ENCODE assay signal across 16 cellular contexts in genomic region chr4:183738081-183738673, GRCh38.
DNase-seq lines count a peak whose midpoint lies in the region; ATAC-seq and TF ChIP-seq lines count a peak whose summit lies in the region.
"Had no signal": no experiment of that assay in that cellular context is flagged by ENCODE, and none has a peak within 500 bp of the region (broad histone marks: within the 10 kb centered on the region; RNA-seq: fewer than 3 reads in every experiment).

No MANE protein-coding gene starts in this region.

- no peaks in the 10 kb centered on the region for H3K36me3 ChIP-seq in mammary epithelial cell (ENCODE audit: insufficient read depth, low read length)

- 2% methylated on average over 10 of the region's 10 CpGs for WGBS in mammary epithelial cell (ENCODE audit: low coverage, missing lambda C conversion rate)

- H4K20me1 ChIP-seq in mammary epithelial cell (ENCODE audit: insufficient read depth, low read length) = no peaks in the 10 kb centered on the region

- H3K4me1 Mint-ChIP-seq in mesothelial cell of epicardium = peaks cover 7% of the 10 kb centered on the region
- H3K4me1 Mint-ChIP-seq in activated CD8-positive, alpha-beta T cell treated with anti-CD3 and anti-CD28 coated beads for 36 hours (ENCODE audit: low read depth) = no peaks in the 10 kb centered on the region
- H3K4me1 Mint-ChIP-seq: activated CD8-positive, alpha-beta memory T cell treated with anti-CD3 and anti-CD28 coated beads, Interleukin-2, amount 10 ng/mL, durations not matched to agents 7 days and 5 days; H9; stimulated activated naive B cell treated with anti-CD40 and anti-IgM and Interleukin-4, amounts not matched to agents 10 μg/mL and 1 μg/mL and 100 μg/mL, for 72 hours had no signal

- no peaks in the 10 kb centered on the region for H3K27me3 ChIP-seq in mammary epithelial cell (ENCODE audit: insufficient read depth, low read length)

- H3K4me1 ChIP-seq in mammary epithelial cell (ENCODE audit: insufficient read depth, low read length) = peaks cover 15% of the 10 kb centered on the region

- peak overlapping the region; percentile 92 for H3K27ac ChIP-seq in mammary epithelial cell (ENCODE audit: insufficient read depth, low read depth, low read length)
- H3K27ac ChIP-seq: skin epidermis had no signal

- TF ChIP-seq CTCF in GM12865 (IDR thresholded peaks at IDR 0.05; ENCODE audit: insufficient read depth, low read depth, low read length, missing control alignments) = no peak
- no peak for TF ChIP-seq CTCF in mammary epithelial cell (conservative IDR thresholded peaks at IDR 0.05 in 1 of 2, IDR thresholded peaks at IDR 0.05 in 1 of 2; ENCODE audit: extremely low read depth in 1 of 2, insufficient read depth in 1 of 2, low read depth in 1 of 2, low read length in 2 of 2)
- no peak for TF ChIP-seq CTCF in mesothelial cell of epicardium (IDR thresholded peaks at IDR 0.05; ENCODE audit: unreplicated experiment)
- TF ChIP-seq CTCF in activated CD8-positive, alpha-beta T cell treated with anti-CD3 and anti-CD28 coated beads for 36 hours (IDR thresholded peaks at IDR 0.05) = no peak

- no peaks in the 10 kb centered on the region for H3K36me3 Mint-ChIP-seq in mesothelial cell of epicardium
- no peaks in the 10 kb centered on the region for H3K36me3 Mint-ChIP-seq in activated CD8-positive, alpha-beta T cell treated with anti-CD3 and anti-CD28 coated beads for 36 hours (ENCODE audit: low read depth)
- H3K36me3 Mint-ChIP-seq: activated CD8-positive, alpha-beta memory T cell treated with anti-CD3 and anti-CD28 coated beads, Interleukin-2, amount 10 ng/mL, durations not matched to agents 7 days and 5 days; stimulated activated naive B cell treated with anti-CD40 and anti-IgM and Interleukin-4, amounts not matched to agents 10 μg/mL and 1 μg/mL and 100 μg/mL, for 72 hours had no signal

- H3K79me2 ChIP-seq in mammary epithelial cell (ENCODE audit: insufficient read depth, low read length) = no peaks in the 10 kb centered on the region

- ATAC-seq in HG03025 (IDR thresholded peaks at IDR 0.05; ENCODE audit: low FRiP score, unreplicated experiment) (peak; percentile 80), GM19351 (IDR thresholded peaks at IDR 0.05; ENCODE audit: unreplicated experiment) (no peak)
- no peak for ATAC-seq in activated CD8-positive, alpha-beta T cell treated with anti-CD3 and anti-CD28 coated beads for 36 hours
- ATAC-seq: activated CD8-positive, alpha-beta memory T cell treated with anti-CD3 and anti-CD28 coated beads, Interleukin-2, amount 10 ng/mL, durations not matched to agents 7 days and 5 days; stimulated activated naive B cell treated with anti-CD40 and anti-IgM and Interleukin-4, amounts not matched to agents 10 μg/mL and 1 μg/mL and 100 μg/mL, for 72 hours had no signal

- H3K4me2 ChIP-seq in mammary epithelial cell (ENCODE audit: insufficient read depth, low read depth, low read length) = peak overlapping the region; percentile 74

- in situ Hi-C loops in mammary epithelial cell (cut with MboI; ENCODE audit: low sequenced_read_pairs in 2 of 2) = no loop called here

- BruUV-seq in mammary epithelial cell (replicated peaks; lab: Mats Ljungman, UMichigan) = no TSS peak

- peak; percentile 17 for DNase-seq in GM12865 (ENCODE audit: low read depth)
- peak; percentile 92 for DNase-seq in mammary epithelial cell
- no peak for DNase-seq in mesothelial cell of epicardium (ENCODE audit: low spot score in 2 of 2, unreplicated experiment in 2 of 2)
- DNase-seq in SK-N-DZ (ENCODE audit: low spot score) = no peak
- DNase-seq in occipital lobe (lab: John Stamatoyannopoulos, UW) = no peak
- no peak for DNase-seq in activated CD8-positive, alpha-beta T cell treated with anti-CD3 and anti-CD28 coated beads for 36 hours
- DNase-seq: activated CD4-positive, CD25-positive, alpha-beta regulatory T cell; activated CD8-positive, alpha-beta memory T cell treated with anti-CD3 and anti-CD28 coated beads, Interleukin-2, amount 10 ng/mL, durations not matched to agents 7 days and 5 days; activated naive CD4-positive, alpha-beta T cell treated with anti-CD3 and anti-CD28 coated beads for 36 hours; H9; mesendoderm; NCI-H146; stimulated activated naive B cell treated with anti-CD40 and anti-IgM and Interleukin-4, amounts not matched to agents 10 μg/mL and 1 μg/mL and 100 μg/mL, for 72 hours had no signal

- intact Hi-C loops in mammary epithelial cell (cut with micrococcal nuclease) = no loop called here
- intact Hi-C loops in activated CD8-positive, alpha-beta T cell treated with anti-CD3 and anti-CD28 coated beads for 36 hours (cut with micrococcal nuclease) = no loop called here

- POLR2A ChIA-PET in activated CD8-positive, alpha-beta T cell treated with anti-CD3 and anti-CD28 coated beads for 36 hours (lab: Charles Lee) = no interaction called here

- no peaks in the 10 kb centered on the region for H3K9me3 Mint-ChIP-seq in mesothelial cell of epicardium
- no peaks in the 10 kb centered on the region for H3K9me3 Mint-ChIP-seq in activated CD8-positive, alpha-beta T cell treated with anti-CD3 and anti-CD28 coated beads for 36 hours
- H3K9me3 Mint-ChIP-seq: activated naive CD4-positive, alpha-beta T cell treated with anti-CD3 and anti-CD28 coated beads for 36 hours had no signal

- no peak overlapping the region for H3K4me3 ChIP-seq in GM12865 (ENCODE audit: low read depth, low read length)
- H3K4me3 ChIP-seq in mammary epithelial cell (replicated peaks in 1 of 3; ENCODE audit: insufficient read depth in 1 of 3, low read depth in 2 of 3, low read length in 3 of 3) = peak overlapping the region in 2 of 3 experiments; percentile 9 to 38
- H3K4me3 ChIP-seq: skin epidermis had no signal

- dilution Hi-C loops in mammary epithelial cell (cut with HindIII; ENCODE audit: low sequenced_read_pairs) = no loop called here

- peak overlapping the region; percentile 28 for H2AFZ ChIP-seq in mammary epithelial cell (ENCODE audit: low read depth, low read length)

- H3K27me3 Mint-ChIP-seq in mesothelial cell of epicardium (ENCODE audit: low read depth) = no peaks in the 10 kb centered on the region
- no peaks in the 10 kb centered on the region for H3K27me3 Mint-ChIP-seq in activated CD8-positive, alpha-beta T cell treated with anti-CD3 and anti-CD28 coated beads for 36 hours

- H3K4me3 Mint-ChIP-seq in mesothelial cell of epicardium = no peak overlapping the region
- H3K4me3 Mint-ChIP-seq in activated CD8-positive, alpha-beta T cell treated with anti-CD3 and anti-CD28 coated beads for 36 hours = no peak overlapping the region
- H3K4me3 Mint-ChIP-seq: activated CD8-positive, alpha-beta memory T cell treated with anti-CD3 and anti-CD28 coated beads, Interleukin-2, amount 10 ng/mL, durations not matched to agents 7 days and 5 days; activated naive CD4-positive, alpha-beta T cell treated with anti-CD3 and anti-CD28 coated beads for 36 hours; H9; stimulated activated naive B cell treated with anti-CD40 and anti-IgM and Interleukin-4, amounts not matched to agents 10 μg/mL and 1 μg/mL and 100 μg/mL, for 72 hours had no signal

- H3K9ac ChIP-seq in mammary epithelial cell (ENCODE audit: insufficient read depth, low read length) = peak overlapping the region; percentile 48

- peak overlapping the region; percentile 23 for H3K27ac Mint-ChIP-seq in mesothelial cell of epicardium
- no peak overlapping the region for H3K27ac Mint-ChIP-seq in activated CD8-positive, alpha-beta T cell treated with anti-CD3 and anti-CD28 coated beads for 36 hours
- H3K27ac Mint-ChIP-seq: activated CD8-positive, alpha-beta memory T cell treated with anti-CD3 and anti-CD28 coated beads, Interleukin-2, amount 10 ng/mL, durations not matched to agents 7 days and 5 days; activated naive CD4-positive, alpha-beta T cell treated with anti-CD3 and anti-CD28 coated beads for 36 hours; H9; stimulated activated naive B cell treated with anti-CD40 and anti-IgM and Interleukin-4, amounts not matched to agents 10 μg/mL and 1 μg/mL and 100 μg/mL, for 72 hours had no signal

- CTCF ChIA-PET in mammary epithelial cell (lab: Charles Lee; ENCODE audit: low non-redundant PET) = no interaction called here
- CTCF ChIA-PET in activated CD8-positive, alpha-beta T cell treated with anti-CD3 and anti-CD28 coated beads for 36 hours (lab: Charles Lee) = no interaction called here

- H3K9me3 ChIP-seq in mammary epithelial cell (replicated peaks; ENCODE audit: insufficient read depth, low read length) = no peaks in the 10 kb centered on the region

Comparison
In these comparisons a context has a peak if more than half of its experiments do, and no peak if none do; other contexts are left out.
1. DNase-seq: peak in GM12865 (single experiment) and mammary epithelial cell (single experiment); none in mesothelial cell of epicardium (0 of 2), SK-N-DZ (single experiment), occipital lobe (single experiment) and activated CD8-positive, alpha-beta T cell treated with anti-CD3 and anti-CD28 coated beads for 36 hours (single experiment).